8 cellular contexts compared by ENCODE assay signal in genomic region chr9:126327750-126328120, GRCh38. TPM values are rescaled to one million over a fixed set of nuclear protein-coding genes. Genes with fewer than 3 reads are reported as not detected.
DNase-seq lines count a peak whose midpoint lies in the region; ATAC-seq, FAIRE-seq and TF ChIP-seq lines count a peak whose summit lies in the region.

No MANE protein-coding gene starts in this region.

- in situ Hi-C loops in transverse colon (cut with MboI; ENCODE audit: low pct_ligation_motif_present in 1 of 4, low pct_unique_long_range_greater_than_20kb in 1 of 4, low sequenced_read_pairs in 3 of 4) = loop anchor here in 1 of 4 donors (10.0 kb wide), 1 partner anchor 57 kb away; no protein-coding TSS in a partner anchor

- no peak for FAIRE-seq in astrocyte (lab: Jason Lieb, UNC)

- H3K27me3 ChIP-seq in astrocyte (ENCODE audit: insufficient read depth, low read length) (no peaks in the 10 kb centered on the region), mucosa of rectum (ENCODE audit: control insufficient read depth in 2 of 2, insufficient read depth in 2 of 2, low read length in 2 of 2) (no peaks in the 10 kb centered on the region), transverse colon (no peaks in the 10 kb centered on the region)

- H3K9ac ChIP-seq in astrocyte (ENCODE audit: low read length) (peak overlapping the region; percentile 81), mucosa of rectum (ENCODE audit: low read depth in 1 of 2, low read length in 2 of 2) (peak overlapping the region; percentile 71 to 81)

- H3K36me3 ChIP-seq in astrocyte (ENCODE audit: insufficient read depth, low read length) = no peaks in the 10 kb centered on the region
- H3K36me3 ChIP-seq in mucosa of rectum (ENCODE audit: control insufficient read depth in 2 of 2, insufficient read depth in 2 of 2, low read length in 2 of 2) = no peaks in the 10 kb centered on the region
- H3K36me3 ChIP-seq in transverse colon = no peaks in the 10 kb centered on the region

- TF ChIP-seq EP300 in transverse colon (IDR thresholded peaks at IDR 0.05; ENCODE audit: low read depth) = no peak

- peak overlapping the region; percentile 98 for H3K4me2 ChIP-seq in astrocyte (ENCODE audit: low read length)

- H3K4me3 ChIP-seq in astrocyte (ENCODE audit: insufficient read depth, low read depth, low read length) = peak overlapping the region; percentile 63
- H3K4me3 ChIP-seq in mucosa of rectum (ENCODE audit: low read length in 2 of 2) = peak overlapping the region; percentile 81 to 84
- peak overlapping the region in 3 of 4 donors; percentile 44 to 65 (median 65) for H3K4me3 ChIP-seq in transverse colon

- H4K20me1 ChIP-seq in astrocyte (ENCODE audit: insufficient read depth, low read length) = peaks cover 24% of the 10 kb centered on the region

- no peaks in the 10 kb centered on the region for H3K36me3 Mint-ChIP-seq in activated naive CD4-positive, alpha-beta T cell treated with anti-CD3 and anti-CD28 coated beads, Interleukin-2, amount 50 U/mL, for 24 hours
- peaks cover 0 to 10% of the 10 kb centered on the region in 2 donors for H3K36me3 Mint-ChIP-seq in activated naive CD4-positive, alpha-beta T cell treated with anti-CD3 and anti-CD28 coated beads, Interleukin-2, amount 50 U/mL, for 72 hours
- peaks cover 2% of the 10 kb centered on the region for H3K36me3 Mint-ChIP-seq in astrocyte (ENCODE audit: low read depth, unreplicated experiment)

- intact Hi-C loops in transverse colon (cut with DNase I; ENCODE audit: low total_unique reads) = no loop called here

- H3K27ac ChIP-seq in astrocyte (ENCODE audit: low read depth, low read length) = no peak overlapping the region
- peak overlapping the region; percentile 27 to 70 for H3K27ac ChIP-seq in mucosa of rectum (ENCODE audit: low read depth in 2 of 2, low read length in 2 of 2)
- H3K27ac ChIP-seq in transverse colon = peak overlapping the region; percentile 80 to 91 (median 82)

- no peak for ATAC-seq in activated naive CD4-positive, alpha-beta T cell treated with anti-CD3 and anti-CD28 coated beads, Interleukin-2, amount 50 U/mL, for 72 hours
- ATAC-seq in GM19467 (IDR thresholded peaks at IDR 0.05; ENCODE audit: unreplicated experiment) = no peak
- no peak for ATAC-seq in GM18520 (IDR thresholded peaks at IDR 0.05; ENCODE audit: unreplicated experiment)

- H3K27me3 Mint-ChIP-seq in activated naive CD4-positive, alpha-beta T cell treated with anti-CD3 and anti-CD28 coated beads, Interleukin-2, amount 50 U/mL, for 24 hours = no peaks in the 10 kb centered on the region
- H3K27me3 Mint-ChIP-seq in astrocyte (ENCODE audit: low read depth, unreplicated experiment) = no peaks in the 10 kb centered on the region

- no peak for DNase-seq in activated naive CD4-positive, alpha-beta T cell treated with anti-CD3 and anti-CD28 coated beads, Interleukin-2, amount 50 U/mL, for 72 hours (ENCODE audit: low spot score in 2 of 2)
- DNase-seq in astrocyte (ENCODE audit: low read depth) (no peak), transverse colon (no peak), NCI-H1694 treated with DMSO at 0.1 percent for 48 hours (lab: John Stamatoyannopoulos, UW) (no peak)

- 51% methylated on average over 5 of the region's 5 CpGs; no CpG with 5 or more reads in 1 of the 2 donors for WGBS in transverse colon (ENCODE audit: low coverage in 1 of 2), 2 donors

- peaks cover 13% of the 10 kb centered on the region for H3K4me1 Mint-ChIP-seq in activated naive CD4-positive, alpha-beta T cell treated with anti-CD3 and anti-CD28 coated beads, Interleukin-2, amount 50 U/mL, for 24 hours
- peaks cover 15% of the 10 kb centered on the region for H3K4me1 Mint-ChIP-seq in astrocyte (ENCODE audit: low read depth, unreplicated experiment)

- H3K4me1 ChIP-seq in astrocyte (ENCODE audit: insufficient read depth, low read length) (peaks cover 6% of the 10 kb centered on the region), mucosa of rectum (ENCODE audit: control insufficient read depth in 2 of 2, insufficient read depth in 2 of 2, low read length in 2 of 2) (peaks cover 12 to 14% of the 10 kb centered on the region in 2 donors), transverse colon (peaks cover 0 to 28% (median 16%) of the 10 kb centered on the region in 4 donors)

- no peaks in the 10 kb centered on the region for H3K9me3 Mint-ChIP-seq in activated naive CD4-positive, alpha-beta T cell treated with anti-CD3 and anti-CD28 coated beads, Interleukin-2, amount 50 U/mL, for 24 hours
- H3K9me3 Mint-ChIP-seq in activated naive CD4-positive, alpha-beta T cell treated with anti-CD3 and anti-CD28 coated beads, Interleukin-2, amount 50 U/mL, for 72 hours = peaks cover 0 to 8% of the 10 kb centered on the region in 2 donors
- peaks cover 7% of the 10 kb centered on the region for H3K9me3 Mint-ChIP-seq in astrocyte (ENCODE audit: unreplicated experiment)

- H3K9me3 ChIP-seq in astrocyte (ENCODE audit: insufficient read depth, low read depth, low read length) (no peaks in the 10 kb centered on the region), mucosa of rectum (ENCODE audit: control insufficient read depth in 2 of 2, low read length in 2 of 2) (no peaks in the 10 kb centered on the region), transverse colon (peaks cover 9 to 12% of the 10 kb centered on the region in 2 donors)

- peaks cover 32% of the 10 kb centered on the region for H3K79me2 ChIP-seq in astrocyte (ENCODE audit: insufficient read depth, low read length)

- H3K27ac Mint-ChIP-seq in activated naive CD4-positive, alpha-beta T cell treated with anti-CD3 and anti-CD28 coated beads, Interleukin-2, amount 50 U/mL, for 24 hours = peak overlapping the region; percentile 25
- peak overlapping the region in 1 of 2 donors; percentile 39 for H3K27ac Mint-ChIP-seq in activated naive CD4-positive, alpha-beta T cell treated with anti-CD3 and anti-CD28 coated beads, Interleukin-2, amount 50 U/mL, for 72 hours
- H3K27ac Mint-ChIP-seq in astrocyte (ENCODE audit: unreplicated experiment) = no peak overlapping the region

- peak overlapping the region; percentile 82 for H3K4me3 Mint-ChIP-seq in activated naive CD4-positive, alpha-beta T cell treated with anti-CD3 and anti-CD28 coated beads, Interleukin-2, amount 50 U/mL, for 24 hours
- H3K4me3 Mint-ChIP-seq in astrocyte (ENCODE audit: unreplicated experiment) = peak overlapping the region; percentile 82

- peak overlapping the region; percentile 85 for H2AFZ ChIP-seq in astrocyte (ENCODE audit: low read depth, low read length)

- no peak for TF ChIP-seq POLR2A in transverse colon (IDR thresholded peaks at IDR 0.05)

- TF ChIP-seq CTCF in astrocyte (IDR thresholded peaks at IDR 0.05; ENCODE audit: insufficient read depth, low read depth, low read length) (no peak), transverse colon (IDR thresholded peaks at IDR 0.05) (no peak)

RNA-seq across cellular contexts. Expression of gene MVB12B, which starts 1.1 kb away (rescaled TPM):
- 1 to 10 TPM; 1.4 to 2.3 TPM for total RNA-seq in activated naive CD4-positive, alpha-beta T cell treated with anti-CD3 and anti-CD28 coated beads, Interleukin-2, amount 50 U/mL, for 72 hours
- total RNA-seq in astrocyte (12.8 and 13.2 TPM in 2 replicates), transverse colon (10 to 100 TPM; 15.7 to 27.3 (median 22.7) TPM)
